In the genomic region with DNA sequence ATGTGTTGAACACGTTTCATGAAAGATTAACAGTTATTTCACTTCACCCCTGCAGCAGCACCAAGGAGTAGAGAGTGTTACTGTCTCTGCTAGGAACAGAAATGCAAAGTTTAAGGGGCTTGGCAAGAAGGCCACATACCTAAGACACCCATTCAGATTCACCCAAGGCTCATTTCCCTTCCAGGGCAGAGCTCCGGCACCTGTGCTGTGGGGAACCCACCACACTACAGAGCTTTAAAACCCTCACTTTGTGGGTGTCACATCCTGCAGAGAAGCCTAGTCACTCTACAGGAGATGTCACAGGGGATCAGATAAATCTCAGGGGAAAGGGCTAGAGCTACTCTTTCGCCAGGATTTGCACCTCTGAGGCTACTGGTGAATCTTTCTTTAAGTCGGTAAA, we compare ENCODE assay signal across 11 cellular contexts.
DNase-seq lines count a peak whose midpoint lies in the region; ATAC-seq, FAIRE-seq and TF ChIP-seq lines count a peak whose summit lies in the region.
"Had no signal": no experiment of that assay in that cellular context is flagged by ENCODE, and none has a peak within 500 bp of the region (broad histone marks: within the 10 kb centered on the region; RNA-seq: fewer than 3 reads in every experiment).

No MANE protein-coding gene starts in this region.

- DNase-seq in CD8-positive, alpha-beta memory T cell: peak; percentile 49 to 81 (median 64)
- peak; percentile 22 to 54 (median 34) for DNase-seq in effector memory CD4-positive, alpha-beta T cell
- DNase-seq in UCSD-AML1 (lab: John Stamatoyannopoulos, UW; ENCODE audit: unreplicated experiment) (no peak), Ammon's horn (ENCODE audit: low spot score) (no peak), HTR-8/SVneo (ENCODE audit: insufficient read length, low spot score) (no peak), posterior vena cava (ENCODE audit: low spot score) (no peak)
- DNase-seq: NCI-H1694, SIG-M5 had no signal

- H3K36me3 Mint-ChIP-seq in CD8-positive, alpha-beta memory T cell: no peaks in the 10 kb centered on the region

- peak overlapping the region; percentile 91 for H3K4me2 ChIP-seq in OCI-LY3 (ENCODE audit: low read length)

- CTCF ChIA-PET in CD8-positive, alpha-beta memory T cell (lab: Charles Lee): interaction anchor here (0.8 to 1.8 kb wide), 7 partner anchors 10 to 694 kb away, joined by 3 to 11 read pairs (median 3); no protein-coding TSS in a partner anchor

- H3K27ac ChIP-seq in CD8-positive, alpha-beta memory T cell (ENCODE audit: low read depth, low read length): no peak overlapping the region
- H3K27ac ChIP-seq in OCI-LY3 (ENCODE audit: low read length): peak overlapping the region; percentile 8; the same call in 1 of the 2 replicates
- H3K27ac ChIP-seq in effector memory CD4-positive, alpha-beta T cell (ENCODE audit: insufficient read depth, low read length, poor library complexity, severe bottlenecking): peak overlapping the region; percentile 19

- H3K27me3 ChIP-seq in CD8-positive, alpha-beta memory T cell (ENCODE audit: insufficient read depth, low read length, poor library complexity, severe bottlenecking): no peaks in the 10 kb centered on the region
- no peaks in the 10 kb centered on the region for H3K27me3 ChIP-seq in OCI-LY3 (ENCODE audit: low read depth, low read length)
- no peaks in the 10 kb centered on the region for H3K27me3 ChIP-seq in effector memory CD4-positive, alpha-beta T cell (replicated peaks; ENCODE audit: control insufficient read depth, insufficient read depth, low read length, poor library complexity, severe bottlenecking)

- H3K4me1 ChIP-seq in CD8-positive, alpha-beta memory T cell (ENCODE audit: insufficient read depth, low read length): peaks cover 26% of the 10 kb centered on the region
- H3K4me1 ChIP-seq in OCI-LY3 (ENCODE audit: low read length): peaks cover 25% of the 10 kb centered on the region
- peaks cover 19% of the 10 kb centered on the region for H3K4me1 ChIP-seq in effector memory CD4-positive, alpha-beta T cell (ENCODE audit: control insufficient read depth, insufficient read depth, low read length, poor library complexity, severe bottlenecking)

- no peaks in the 10 kb centered on the region for H3K36me3 ChIP-seq in CD8-positive, alpha-beta memory T cell (ENCODE audit: insufficient read depth, low read length)
- no peaks in the 10 kb centered on the region for H3K36me3 ChIP-seq in OCI-LY3 (replicated peaks; ENCODE audit: low read depth, low read length)
- H3K36me3 ChIP-seq in effector memory CD4-positive, alpha-beta T cell (ENCODE audit: control insufficient read depth, insufficient read depth, low read length): no peaks in the 10 kb centered on the region

- intact Hi-C loops in posterior vena cava (cut with DNase I): no loop called here

- H3K4me3 Mint-ChIP-seq in CD8-positive, alpha-beta memory T cell: peak overlapping the region; percentile 18 to 80 (median 76)

- H3K4me3 ChIP-seq in CD8-positive, alpha-beta memory T cell (ENCODE audit: low read length): no peak overlapping the region
- H3K4me3 ChIP-seq in OCI-LY3 (ENCODE audit: low read length): no peak overlapping the region
- H3K4me3 ChIP-seq in effector memory CD4-positive, alpha-beta T cell (ENCODE audit: insufficient read depth, low read depth, low read length, poor library complexity, severe bottlenecking): no peak overlapping the region

- no peaks in the 10 kb centered on the region for H3K9me3 ChIP-seq in CD8-positive, alpha-beta memory T cell (ENCODE audit: low read length)
- no peaks in the 10 kb centered on the region for H3K9me3 ChIP-seq in OCI-LY3 (ENCODE audit: insufficient read depth, low read length)
- H3K9me3 ChIP-seq in effector memory CD4-positive, alpha-beta T cell (ENCODE audit: control insufficient read depth, low read length): no peaks in the 10 kb centered on the region

- POLR2A ChIA-PET in CD8-positive, alpha-beta memory T cell (lab: Charles Lee): interaction anchor here (0.7 to 3.6 kb wide), 14 partner anchors 9 to 186 kb away, joined by 3 to 29 read pairs (median 4); a partner anchor contains a TSS

- no peak overlapping the region for H2AFZ ChIP-seq in OCI-LY3 (ENCODE audit: low read depth, low read length)

- H3K9me3 Mint-ChIP-seq in CD8-positive, alpha-beta memory T cell: no peaks in the 10 kb centered on the region

- H3K79me2 ChIP-seq in OCI-LY3 (ENCODE audit: low read length): no peaks in the 10 kb centered on the region

- no peaks in the 10 kb centered on the region for H4K20me1 ChIP-seq in OCI-LY3 (ENCODE audit: insufficient read depth, low read length)

- FAIRE-seq in HTR-8/SVneo (lab: Jason Lieb, UNC): no peak
- FAIRE-seq: endothelial cell of umbilical vein had no signal

- TF ChIP-seq CTCF in OCI-LY3 (IDR thresholded peaks at IDR 0.05; ENCODE audit: low read depth, low read length): no peak

- H3K27ac Mint-ChIP-seq in CD8-positive, alpha-beta memory T cell: peak overlapping the region; percentile 64 to 91 (median 84)

- no peak overlapping the region for H3K9ac ChIP-seq in OCI-LY3 (ENCODE audit: low read length)

- H3K4me1 Mint-ChIP-seq in CD8-positive, alpha-beta memory T cell: peaks cover 38 to 63% (median 45%) of the 10 kb centered on the region in 3 donors

- peak; percentile 72 for ATAC-seq in GM21447 (IDR thresholded peaks at IDR 0.05; ENCODE audit: unreplicated experiment)

- no peaks in the 10 kb centered on the region for H3K27me3 Mint-ChIP-seq in CD8-positive, alpha-beta memory T cell

Comparison
In these comparisons a context has a peak if more than half of its experiments do, and no peak if none do; other contexts are left out.
1. DNase-seq: peak in CD8-positive, alpha-beta memory T cell (5 of 5) and effector memory CD4-positive, alpha-beta T cell (3 of 3); none in UCSD-AML1 (single experiment), Ammon's horn (single experiment), HTR-8/SVneo (single experiment) and posterior vena cava (single experiment).